In the genomic region with DNA sequence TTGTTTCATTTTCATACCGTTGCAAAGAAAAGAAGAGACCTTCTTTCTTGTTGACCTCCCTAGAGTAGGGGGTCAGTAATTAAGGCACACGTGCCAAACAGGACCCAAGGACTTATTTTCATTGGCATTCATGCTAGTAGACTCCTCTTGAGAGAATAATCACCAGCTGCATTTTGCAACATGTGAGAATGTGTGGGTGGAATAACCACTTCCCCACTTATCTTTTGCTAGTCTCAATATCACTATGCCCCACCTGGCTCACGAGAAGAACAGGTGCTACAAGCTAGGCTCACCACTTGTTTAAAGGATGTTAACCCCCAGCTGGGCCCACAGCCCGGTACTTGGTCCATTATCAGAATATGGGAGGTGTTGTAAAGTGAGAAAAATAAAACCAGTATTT, we compare ENCODE assay signal across 8 cellular contexts.
DNase-seq lines count a peak whose midpoint lies in the region; ATAC-seq lines count a peak whose summit lies in the region.

No MANE protein-coding gene starts in this region.

- ATAC-seq in HG03025 (IDR thresholded peaks at IDR 0.05; ENCODE audit: low FRiP score, unreplicated experiment) = peak; percentile 79

- H3K4me3 ChIP-seq in skeletal muscle cell (ENCODE audit: low read depth, low read length) = no peak overlapping the region

- DNase-seq in NCI-H1417 (lab: John Stamatoyannopoulos, UW) (peak; percentile 12 to 69 (median 29)), NCI-H1417 treated with DMSO at 0.1 percent for 48 hours (lab: John Stamatoyannopoulos, UW) (no peak), NCI-H510A (lab: John Stamatoyannopoulos, UW) (peak; percentile 48), skeletal muscle cell (ENCODE audit: low read depth) (peak; percentile 42), islet precursor cell (no peak), GF-D8 (lab: John Stamatoyannopoulos, UW) (no peak), NCI-H187 treated with DMSO at 0.1 percent for 48 hours (lab: John Stamatoyannopoulos, UW) (no peak)

Comparison
In these comparisons a context has a peak if more than half of its experiments do, and no peak if none do; other contexts are left out.
1. DNase-seq: peak in NCI-H1417 (3 of 3), NCI-H510A (single experiment) and skeletal muscle cell (single experiment); none in NCI-H1417 treated with DMSO at 0.1 percent for 48 hours (single experiment), islet precursor cell (single experiment), GF-D8 (single experiment) and NCI-H187 treated with DMSO at 0.1 percent for 48 hours (single experiment).